Comparison of ENCODE assay signal across 18 cellular contexts in the genomic region with DNA sequence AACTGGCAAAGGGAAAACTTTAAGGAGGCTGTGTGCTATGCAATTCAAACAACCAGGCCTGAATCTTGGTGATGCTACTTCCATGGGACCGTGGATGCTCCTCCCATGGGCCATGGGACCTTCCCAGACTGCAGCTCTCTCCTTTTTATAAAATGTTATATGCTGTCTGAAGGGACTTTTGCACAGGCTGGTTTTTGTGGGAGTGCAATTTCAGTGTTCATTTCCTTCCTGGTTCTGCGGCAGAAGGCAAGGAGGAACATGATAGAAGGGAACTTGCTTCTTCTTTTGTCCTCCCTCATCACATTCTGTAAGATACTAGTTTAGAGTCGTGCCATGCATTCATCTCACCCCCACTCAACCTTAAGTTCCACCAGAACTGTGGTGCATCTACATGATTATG.
DNase-seq lines count a peak whose midpoint lies in the region; ATAC-seq, FAIRE-seq and TF ChIP-seq lines count a peak whose summit lies in the region.
"Had no signal": no experiment of that assay in that cellular context is flagged by ENCODE, and none has a peak within 500 bp of the region (broad histone marks: within the 10 kb centered on the region; RNA-seq: fewer than 3 reads in every experiment).

No MANE protein-coding gene starts in this region.

- no peak for TF ChIP-seq RAD21 in HepG2 (CRISPR knock-in tag; IDR thresholded peaks at IDR 0.05)

- POLR2A ChIA-PET in activated CD4-positive, alpha-beta memory T cell treated with anti-CD3 and anti-CD28 coated beads, Interleukin-2, amount 10 ng/mL, durations not matched to agents 7 days and 5 days (lab: Charles Lee) = no interaction called here
- POLR2A ChIA-PET in activated CD4-positive, alpha-beta memory T cell treated with anti-CD3 and anti-CD28 coated beads for 36 hours (lab: Charles Lee) = no interaction called here
- POLR2A ChIA-PET in HepG2 (lab: Yijun Ruan, JAX) = no interaction called here
- POLR2A ChIA-PET in PC-3 (lab: Charles Lee; ENCODE audit: unreplicated experiment) = no interaction called here

- WGBS in suprapubic skin = 59% methylated on average over 3 of the region's 3 CpGs
- WGBS in HepG2 (ENCODE audit: low lambda C conversion rate) = 100% methylated on average over 3 of the region's 3 CpGs

- H3K4me1 Mint-ChIP-seq in activated CD4-positive, alpha-beta memory T cell treated with anti-CD3 and anti-CD28 coated beads, Interleukin-2, amount 10 ng/mL, durations not matched to agents 7 days and 5 days = peaks cover 12% of the 10 kb centered on the region
- peaks cover 2% of the 10 kb centered on the region for H3K4me1 Mint-ChIP-seq in activated CD4-positive, alpha-beta memory T cell treated with anti-CD3 and anti-CD28 coated beads for 36 hours (ENCODE audit: low read depth)
- H3K4me1 Mint-ChIP-seq: CD4-positive, CD25-positive, alpha-beta regulatory T cell had no signal

- no peaks in the 10 kb centered on the region for H3K9me3 Mint-ChIP-seq in activated CD4-positive, alpha-beta memory T cell treated with anti-CD3 and anti-CD28 coated beads, Interleukin-2, amount 10 ng/mL, durations not matched to agents 7 days and 5 days
- H3K9me3 Mint-ChIP-seq in activated CD4-positive, alpha-beta memory T cell treated with anti-CD3 and anti-CD28 coated beads for 36 hours = no peaks in the 10 kb centered on the region

- H3K9me3 ChIP-seq in suprapubic skin (no peaks in the 10 kb centered on the region), HepG2 (ENCODE audit: low read length) (no peaks in the 10 kb centered on the region), PC-3 (ENCODE audit: low read length) (no peaks in the 10 kb centered on the region)

- H3K36me3 Mint-ChIP-seq in activated CD4-positive, alpha-beta memory T cell treated with anti-CD3 and anti-CD28 coated beads, Interleukin-2, amount 10 ng/mL, durations not matched to agents 7 days and 5 days (ENCODE audit: low read depth) = no peaks in the 10 kb centered on the region
- no peaks in the 10 kb centered on the region for H3K36me3 Mint-ChIP-seq in activated CD4-positive, alpha-beta memory T cell treated with anti-CD3 and anti-CD28 coated beads for 36 hours
- H3K36me3 Mint-ChIP-seq: CD4-positive, CD25-positive, alpha-beta regulatory T cell had no signal

- no peak overlapping the region for H3K4me2 ChIP-seq in HepG2 (ENCODE audit: low read depth, low read length)
- no peak overlapping the region for H3K4me2 ChIP-seq in PC-3 (ENCODE audit: low read length)

- CTCF ChIA-PET in activated CD4-positive, alpha-beta memory T cell treated with anti-CD3 and anti-CD28 coated beads, Interleukin-2, amount 10 ng/mL, durations not matched to agents 7 days and 5 days (lab: Charles Lee) = interaction anchor here (5.4 kb wide), 1 partner anchor 13 kb away, joined by 24 read pairs; no protein-coding TSS in a partner anchor
- CTCF ChIA-PET in activated CD4-positive, alpha-beta memory T cell treated with anti-CD3 and anti-CD28 coated beads for 36 hours (lab: Charles Lee) = interaction anchor here (2.8 to 3.6 kb wide), 2 partner anchors 13 to 19 kb away, joined by 8 to 13 read pairs; no protein-coding TSS in a partner anchor
- CTCF ChIA-PET in HepG2 (lab: Yijun Ruan, JAX; ENCODE audit: low intra/inter-chr PET ratio, low total read pairs) (no interaction called here), PC-3 (lab: Charles Lee) (no interaction called here)

- TF ChIP-seq CTCF in suprapubic skin (IDR thresholded peaks at IDR 0.05) = no peak
- no peak for TF ChIP-seq CTCF in HepG2 (CRISPR knock-in tag; IDR thresholded peaks at IDR 0.05)
- no peak for TF ChIP-seq CTCF in PC-3 (conservative IDR thresholded peaks at IDR 0.05; ENCODE audit: low read depth, low read length)

- H3F3A ChIP-seq in PC-3 (ENCODE audit: low read length, unreplicated experiment) = no peaks in the 10 kb centered on the region

- in situ Hi-C loops in HepG2 (cut with HindIII; ENCODE audit: extremely low pct_ligation_motif_present, low pct_unique_long_range_greater_than_20kb) = loop anchor here (10.0 kb wide), 1 partner anchor 267 kb away; a partner anchor contains a TSS

- BruUV-seq in HepG2 (replicated peaks; lab: Mats Ljungman, UMichigan) = no TSS peak
- BruUV-seq in PC-3 (replicated peaks; lab: Mats Ljungman, UMichigan) = no TSS peak

- intact Hi-C loops in activated CD4-positive, alpha-beta memory T cell treated with anti-CD3 and anti-CD28 coated beads for 36 hours (cut with micrococcal nuclease) = no loop called here
- intact Hi-C loops in HepG2 (cut with micrococcal nuclease; ENCODE audit: unreplicated experiment) = no loop called here
- intact Hi-C loops in PC-3 (cut with micrococcal nuclease) = no loop called here

- H3K27me3 ChIP-seq in suprapubic skin (no peaks in the 10 kb centered on the region), HepG2 (ENCODE audit: control insufficient read depth in 1 of 2, insufficient read depth in 2 of 2, low read length in 2 of 2) (no peaks in the 10 kb centered on the region), PC-3 (ENCODE audit: low read length) (no peaks in the 10 kb centered on the region)

- peak overlapping the region; percentile 28 for H3K27ac ChIP-seq in suprapubic skin
- no peak overlapping the region for H3K27ac ChIP-seq in HepG2 (ENCODE audit: extremely low read length, insufficient read depth, low read length)
- no peak overlapping the region for H3K27ac ChIP-seq in PC-3 (ENCODE audit: low read length)
- H3K27ac ChIP-seq: parathyroid adenoma had no signal

- TF ChIP-seq EP300 in suprapubic skin (IDR thresholded peaks at IDR 0.05) = no peak
- no peak for TF ChIP-seq EP300 in HepG2 (IDR thresholded peaks at IDR 0.05; ENCODE audit: low read depth in 2 of 2, low read length in 2 of 2)
- TF ChIP-seq EP300 in HepG2 (CRISPR knock-in tag; IDR thresholded peaks at IDR 0.05; ENCODE audit: borderline replicate concordance) = no peak

- TF ChIP-seq POLR2A in suprapubic skin (IDR thresholded peaks at IDR 0.05) (no peak), HepG2 (IDR thresholded peaks at IDR 0.05; ENCODE audit: insufficient read depth in 1 of 2, low read depth in 2 of 2, low read length in 2 of 2) (no peak)

- H3K79me2 ChIP-seq in HepG2 (ENCODE audit: insufficient read depth, low read length) = no peaks in the 10 kb centered on the region
- H3K79me2 ChIP-seq in PC-3 (ENCODE audit: low read length) = no peaks in the 10 kb centered on the region
- H3K79me2 ChIP-seq: parathyroid adenoma had no signal

- H4K20me1 ChIP-seq in HepG2 (ENCODE audit: insufficient read depth, low read length) (peaks cover 6% of the 10 kb centered on the region; the same call in 1 of the 2 replicates), PC-3 (ENCODE audit: low read length) (no peaks in the 10 kb centered on the region)

- H3K36me3 ChIP-seq in suprapubic skin (no peaks in the 10 kb centered on the region), HepG2 (replicated peaks in 1 of 2; ENCODE audit: control insufficient read depth in 1 of 2, insufficient read depth in 2 of 2, low read length in 2 of 2) (peaks cover 12 to 35% of the 10 kb centered on the region in 2 experiments; a peak in 4 of 5 replicates), PC-3 (ENCODE audit: low read depth, low read length) (0 out of 2 replicates have a peak, but pooled peaks cover 5% of the 10 kb centered on the region)

- H3K27me3 Mint-ChIP-seq in activated CD4-positive, alpha-beta memory T cell treated with anti-CD3 and anti-CD28 coated beads, Interleukin-2, amount 10 ng/mL, durations not matched to agents 7 days and 5 days = no peaks in the 10 kb centered on the region
- H3K27me3 Mint-ChIP-seq in activated CD4-positive, alpha-beta memory T cell treated with anti-CD3 and anti-CD28 coated beads for 36 hours = no peaks in the 10 kb centered on the region
- H3K27me3 Mint-ChIP-seq: CD4-positive, CD25-positive, alpha-beta regulatory T cell had no signal

- H3K9me2 ChIP-seq in PC-3 (replicated peaks; ENCODE audit: low read length) = no peaks in the 10 kb centered on the region

- H3K9ac ChIP-seq in HepG2 (ENCODE audit: insufficient read depth, low read depth, low read length) (no peak overlapping the region), PC-3 (ENCODE audit: low read length) (no peak overlapping the region)
- H3K9ac ChIP-seq: parathyroid adenoma had no signal

- peak overlapping the region; percentile 31 for H3K27ac Mint-ChIP-seq in activated CD4-positive, alpha-beta memory T cell treated with anti-CD3 and anti-CD28 coated beads, Interleukin-2, amount 10 ng/mL, durations not matched to agents 7 days and 5 days
- H3K27ac Mint-ChIP-seq in activated CD4-positive, alpha-beta memory T cell treated with anti-CD3 and anti-CD28 coated beads for 36 hours = no peak overlapping the region

- DNase-seq in activated CD4-positive, alpha-beta memory T cell treated with anti-CD3 and anti-CD28 coated beads, Interleukin-2, amount 10 ng/mL, durations not matched to agents 7 days and 5 days = no peak
- no peak for DNase-seq in activated CD4-positive, alpha-beta memory T cell treated with anti-CD3 and anti-CD28 coated beads for 36 hours
- DNase-seq in SKM-1 treated with dmso at 0.1 percent for 144 hours (lab: John Stamatoyannopoulos, UW; ENCODE audit: unreplicated experiment) (peak; percentile 83), globus pallidus (ENCODE audit: low spot score) (peak; percentile 55), suprapubic skin (ENCODE audit: low spot score in 2 of 2) (no peak), occipital lobe (lab: John Stamatoyannopoulos, UW) (no peak), HepG2 (ENCODE audit: low spot score) (no peak), PC-3 (no peak)
- DNase-seq: 8988T; amniotic stem cell; CD4-positive, CD25-positive, alpha-beta regulatory T cell; EL; kidney glomerular epithelial cell; NCI-H187 treated with DMSO at 0.1 percent for 48 hours; small intestine had no signal

- ATAC-seq in HepG2 (no peak), PC-3 (no peak)

- no peak overlapping the region for H3K4me3 ChIP-seq in suprapubic skin
- H3K4me3 ChIP-seq in HepG2 (replicated peaks in 1 of 3; ENCODE audit: insufficient read depth in 1 of 3, low read depth in 2 of 3, low read length in 3 of 3) = no peak overlapping the region
- H3K4me3 ChIP-seq in PC-3 (ENCODE audit: low read length) = no peak overlapping the region

- H2AFZ ChIP-seq in HepG2 (ENCODE audit: low read length) (no peak overlapping the region), PC-3 (ENCODE audit: low read length) (no peak overlapping the region)
- H2AFZ ChIP-seq: parathyroid adenoma had no signal

- H3K4me3 Mint-ChIP-seq in activated CD4-positive, alpha-beta memory T cell treated with anti-CD3 and anti-CD28 coated beads, Interleukin-2, amount 10 ng/mL, durations not matched to agents 7 days and 5 days = no peak overlapping the region
- H3K4me3 Mint-ChIP-seq in activated CD4-positive, alpha-beta memory T cell treated with anti-CD3 and anti-CD28 coated beads for 36 hours = no peak overlapping the region
- H3K4me3 Mint-ChIP-seq: CD4-positive, CD25-positive, alpha-beta regulatory T cell had no signal

- peaks cover 73% of the 10 kb centered on the region for H3K4me1 ChIP-seq in suprapubic skin
- peaks cover 49% of the 10 kb centered on the region for H3K4me1 ChIP-seq in HepG2 (ENCODE audit: insufficient read depth, low read length)
- H3K4me1 ChIP-seq in PC-3 (ENCODE audit: insufficient read depth, low read length) = peaks cover 39% of the 10 kb centered on the region

- no peak for FAIRE-seq in HepG2 (lab: Jason Lieb, UNC)
- FAIRE-seq: endometrium, small intestine, TTC549 had no signal

TF ChIP-seq in HepG2, 621 proteins besides CTCF, POLR2A, EP300 and RAD21 (continues in another document):
- TF ChIP-seq FOXP1 (IDR thresholded peaks at IDR 0.05) (no peak), FOXP1 (CRISPR knock-in tag; IDR thresholded peaks at IDR 0.05) (no peak), ZNF788 (CRISPR knock-in tag; IDR thresholded peaks at IDR 0.05; ENCODE audit: borderline replicate concordance) (no peak)

Comparison
In these comparisons a context has a peak if more than half of its experiments do, and no peak if none do; other contexts are left out.
1. DNase-seq: peak in SKM-1 treated with dmso at 0.1 percent for 144 hours (single experiment) and globus pallidus (single experiment); none in activated CD4-positive, alpha-beta memory T cell treated with anti-CD3 and anti-CD28 coated beads, Interleukin-2, amount 10 ng/mL, durations not matched to agents 7 days and 5 days (single experiment), activated CD4-positive, alpha-beta memory T cell treated with anti-CD3 and anti-CD28 coated beads for 36 hours (single experiment), suprapubic skin (0 of 2), occipital lobe (single experiment), HepG2 (single experiment) and PC-3 (single experiment).
2. CTCF ChIA-PET loops: an anchor here in activated CD4-positive, alpha-beta memory T cell treated with anti-CD3 and anti-CD28 coated beads, Interleukin-2, amount 10 ng/mL, durations not matched to agents 7 days and 5 days (5.4 kb wide) and activated CD4-positive, alpha-beta memory T cell treated with anti-CD3 and anti-CD28 coated beads for 36 hours (2.8 to 3.6 kb wide); none called in HepG2 and PC-3.